ENCODE assay signal across 13 cellular contexts in the genomic region with DNA sequence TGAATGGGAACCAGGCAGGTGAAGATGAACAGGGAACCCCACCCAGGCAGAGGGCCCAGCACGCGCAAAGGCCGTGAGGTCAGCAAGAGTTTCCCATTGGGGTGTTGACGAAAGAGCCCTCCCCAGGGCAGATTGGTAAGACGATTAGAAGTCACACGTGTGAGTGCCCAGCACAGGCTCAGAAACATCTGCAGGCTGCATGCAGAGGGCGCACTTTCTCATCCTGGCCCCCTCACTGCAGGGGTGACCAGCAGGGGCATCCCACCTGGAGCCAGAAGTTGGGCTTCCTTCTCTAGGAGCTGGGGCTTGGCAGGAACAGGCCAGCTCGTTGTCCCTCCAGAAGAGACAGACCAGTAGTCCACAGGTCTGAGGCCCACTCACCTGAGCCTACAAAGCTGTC. TPM values are rescaled to one million over a fixed set of nuclear protein-coding genes. Genes with fewer than 3 reads are reported as not detected.
A peak's percentile ranks its signal among the peaks of the same experiment; 100 is the strongest.
DNase-seq lines count a peak whose midpoint lies in the region; ATAC-seq, FAIRE-seq and TF ChIP-seq lines count a peak whose summit lies in the region.
"Had no signal": no experiment of that assay in that cellular context is flagged by ENCODE, and none has a peak within 500 bp of the region (broad histone marks: within the 10 kb centered on the region; RNA-seq: fewer than 3 reads in every experiment).

No MANE protein-coding gene starts in this region.

- no peak for ATAC-seq in GM12878
- ATAC-seq in GM18511 (IDR thresholded peaks at IDR 0.05; ENCODE audit: unreplicated experiment), result no peak
- ATAC-seq: right cardiac atrium had no signal

- no peak for TF ChIP-seq RAD21 in GM12878 (IDR thresholded peaks at IDR 0.05; ENCODE audit: insufficient read depth, low read depth, low read length)

- POLR2A ChIA-PET in GM12878 (lab: Charles Lee), result no interaction called here

- H3K4me2 ChIP-seq in DOHH2 (ENCODE audit: low read length) (no peak overlapping the region), GM12878 (ENCODE audit: control insufficient read depth, insufficient read depth) (no peak overlapping the region)

- H3K4me1 ChIP-seq in DOHH2 (ENCODE audit: control insufficient read depth, low read length) (no peaks in the 10 kb centered on the region; the same call in none of the 2 replicates), GM12878 (ENCODE audit: control insufficient read depth, insufficient read depth, low read length) (no peaks in the 10 kb centered on the region), uterus (no peaks in the 10 kb centered on the region)
- H3K4me1 ChIP-seq: SJSA1 had no signal

- no TSS peak for BruUV-seq in GM12878 (replicated peaks; lab: Mats Ljungman, UMichigan)

- no peak overlapping the region for H3K9ac ChIP-seq in GM12878 (ENCODE audit: control insufficient read depth, insufficient read depth, low read length)

- intact Hi-C loops in GM12878 (cut with micrococcal nuclease; ENCODE audit: unreplicated experiment) (no loop called here), uterus (cut with DNase I; ENCODE audit: low total_unique reads) (no loop called here)

- DNase-seq in HFF-Myc (ENCODE audit: extremely low read depth, low read depth), result no peak
- DNase-seq in GM12878 (ENCODE audit: low read depth, low spot score), result no peak
- DNase-seq in mesenteric fat pad (ENCODE audit: low spot score), result peak; percentile 60
- DNase-seq in GM03348 (ENCODE audit: low spot score), result no peak
- DNase-seq in uterus, result no peak
- DNase-seq in GDM1 (lab: John Stamatoyannopoulos, UW), result no peak
- DNase-seq: NCI-H1105, NCI-H510A, right cardiac atrium, substantia nigra had no signal

- TF ChIP-seq POLR2A in GM12878 (IDR thresholded peaks at IDR 0.05; ENCODE audit: low read depth, low read length) (no peak), uterus (IDR thresholded peaks at IDR 0.05) (no peak)

- TF ChIP-seq CTCF in DOHH2 (IDR thresholded peaks at IDR 0.05; ENCODE audit: low read depth, low read length, poor library complexity, severe bottlenecking) (peak; percentile 48), HFF-Myc (IDR thresholded peaks at IDR 0.05; ENCODE audit: low read depth, low read length, missing control alignments) (peak; percentile 23), GM12878 (IDR thresholded peaks at IDR 0.05 in 2 of 3, conservative IDR thresholded peaks at IDR 0.05 in 1 of 3; ENCODE audit: control insufficient read depth in 2 of 3, extremely low read depth in 1 of 3, insufficient read depth in 1 of 3, low read depth in 3 of 3, low read length in 3 of 3) (0 out of 6 replicates have a peak, but pooled peaks of 2 of the 3 experiments have one; percentile 13 to 21), uterus (IDR thresholded peaks at IDR 0.05) (no peak)

- FAIRE-seq in GM12878 (lab: Jason Lieb, UNC), result no peak

- SMC1A ChIA-PET in GM12878 (lab: Charles Lee; ENCODE audit: uncharacterized antibody, unreplicated experiment), result no interaction called here

- H3K36me3 ChIP-seq in DOHH2 (ENCODE audit: control insufficient read depth, low read length), result no peaks in the 10 kb centered on the region
- H3K36me3 ChIP-seq in GM12878 (ENCODE audit: control insufficient read depth in 2 of 2, insufficient read depth in 2 of 2, low read length in 1 of 2), result no peaks in the 10 kb centered on the region
- H3K36me3 ChIP-seq in uterus, result no peaks in the 10 kb centered on the region
- H3K36me3 ChIP-seq: SJSA1 had no signal

- no peaks in the 10 kb centered on the region for H3K9me2 ChIP-seq in DOHH2 (replicated peaks; ENCODE audit: control insufficient read depth, low read length)

- WGBS in GM12878 (ENCODE audit: insufficient coverage, insufficient replicate concordance, low lambda C conversion rate, missing lambda C conversion rate), result 19% methylated on average over 5 of the region's 8 CpGs

- H3K4me3 ChIP-seq in DOHH2 (ENCODE audit: low read length) (no peak overlapping the region), HFF-Myc (replicated peaks; ENCODE audit: low read depth, low read length) (no peak overlapping the region), GM12878 (no peak overlapping the region), uterus (no peak overlapping the region)
- H3K4me3 ChIP-seq: SJSA1 had no signal

- H4K20me1 ChIP-seq in DOHH2 (ENCODE audit: control insufficient read depth, insufficient read depth, low read depth, low read length) (no peaks in the 10 kb centered on the region), GM12878 (ENCODE audit: control insufficient read depth, insufficient read depth) (no peaks in the 10 kb centered on the region)

- CTCF ChIA-PET in GM12878 (lab: Yijun Ruan, JAX), result no interaction called here

- no peaks in the 10 kb centered on the region for H3F3A ChIP-seq in DOHH2 (ENCODE audit: control insufficient read depth, insufficient read depth)

- H3K27me3 ChIP-seq in DOHH2 (ENCODE audit: control insufficient read depth, low read length) (no peaks in the 10 kb centered on the region), GM12878 (replicated peaks in 1 of 2; ENCODE audit: control insufficient read depth in 2 of 2, insufficient read depth in 2 of 2, low read length in 1 of 2) (no peaks in the 10 kb centered on the region), uterus (no peaks in the 10 kb centered on the region)
- H3K27me3 ChIP-seq: SJSA1 had no signal

- H3K9me3 ChIP-seq in DOHH2 (ENCODE audit: control insufficient read depth, insufficient read depth, low read length) (no peaks in the 10 kb centered on the region), GM12878 (replicated peaks; ENCODE audit: control insufficient read depth, insufficient read depth, low read length) (no peaks in the 10 kb centered on the region), uterus (no peaks in the 10 kb centered on the region)
- H3K9me3 ChIP-seq: SJSA1 had no signal

- H3K79me2 ChIP-seq in DOHH2 (ENCODE audit: control insufficient read depth, low read length), result no peaks in the 10 kb centered on the region
- no peaks in the 10 kb centered on the region for H3K79me2 ChIP-seq in GM12878 (ENCODE audit: control insufficient read depth, insufficient read depth, low read length)

- no peak overlapping the region for H3K27ac ChIP-seq in DOHH2 (ENCODE audit: low read depth, low read length)
- no peak overlapping the region for H3K27ac ChIP-seq in GM12878 (ENCODE audit: control insufficient read depth, insufficient read depth)
- H3K27ac ChIP-seq in uterus, result no peak overlapping the region
- H3K27ac ChIP-seq: SJSA1 had no signal

- no peak overlapping the region for H2AFZ ChIP-seq in GM12878 (ENCODE audit: control insufficient read depth, low read depth, low read length)

- RAD21 ChIA-PET in GM12878 (lab: Charles Lee; ENCODE audit: unreplicated experiment), result no interaction called here

- in situ Hi-C loops in GM12878 (cut with MboI), result no loop called here

- TF ChIP-seq EP300 in GM12878 (IDR thresholded peaks at IDR 0.05; ENCODE audit: borderline replicate concordance in 1 of 2, control insufficient read depth in 1 of 2, low read depth in 2 of 2, low read length in 2 of 2), result no peak

TF ChIP-seq in GM12878, 131 proteins besides CTCF, POLR2A, EP300 and RAD21:
- no peak for TF ChIP-seq POLR2AphosphoS2 (IDR thresholded peaks at IDR 0.05; ENCODE audit: low read depth, low read length)

RNA-seq across cellular contexts. Expression of gene VSTM2L, which starts 38.4 kb away (rescaled TPM):
- total RNA-seq in GM12878 (2013; cell fraction: nucleolus; rRNA removed), result not detected in 2 replicates
- total RNA-seq in GM12878 (2014; rRNA removed) (0.65 and 1.3 TPM in 2 replicates), GM12878 (2014; rRNA removed; fragmentation: Illumina TruSeq; extraction: Trizol) (0.22 and 0.23 TPM in 2 replicates), GM12878 (2021) (1.3 and 1.5 TPM in 2 replicates), mesenteric fat pad (0.93 TPM), uterus (1 to 10 TPM in 1 of 4 donors, under 1 TPM in 3; 0.29 to 5.7 (median 0.73) TPM)
- not detected for polyA plus RNA-seq in GM12878 (2011; ENCODE audit: low read depth)
- polyA plus RNA-seq in GM12878 (2011; rRNA removed) (not detected in 2 replicates), GM12878 (2014; fragmentation: Illumina TruSeq; extraction: Trizol) (0.35 TPM in 1 of 2 replicates, not detected in the other), GM12878 (2014; fragmentation: Nextera tagmentation; extraction: Ambion mirVana) (under 1 TPM in 1 of 2 experiments, not detected in 1; 0.05 TPM), GM12878 (2014; rRNA removed) (0.67 and 0.90 TPM in 2 replicates), GM12878 (2016; fragmentation: Nextera tagmentation; extraction: Ambion mirVana) (under 1 TPM; 0.36 to 1.00 TPM)
- polyA plus RNA-seq in GM12878 (2011; cell fraction: cytosol; rRNA removed), result not detected in 2 replicates
- polyA plus RNA-seq in GM12878 (2011; cell fraction: nucleus; rRNA removed), result not detected in 2 replicates
- 0.08 and 0.15 TPM in 2 replicates for polyA plus RNA-seq in GM12878 (2012)
- not detected in 2 replicates for polyA minus RNA-seq in GM12878 (2011; rRNA and poly(A)+ RNA removed)
- not detected in 2 replicates for polyA minus RNA-seq in GM12878 (2011; cell fraction: cytosol; rRNA and poly(A)+ RNA removed)
- not detected in 2 replicates for polyA minus RNA-seq in GM12878 (2011; cell fraction: nucleus; rRNA and poly(A)+ RNA removed)

Comparison
In these comparisons a context has a peak if more than half of its experiments do, and no peak if none do; other contexts are left out.
1. CTCF ChIP-seq: peak in DOHH2 (single experiment), HFF-Myc (single experiment) and GM12878 (2 of 3); none in uterus (0 of 4).